ENCODE assay signal across 6 cellular contexts in the genomic region with DNA sequence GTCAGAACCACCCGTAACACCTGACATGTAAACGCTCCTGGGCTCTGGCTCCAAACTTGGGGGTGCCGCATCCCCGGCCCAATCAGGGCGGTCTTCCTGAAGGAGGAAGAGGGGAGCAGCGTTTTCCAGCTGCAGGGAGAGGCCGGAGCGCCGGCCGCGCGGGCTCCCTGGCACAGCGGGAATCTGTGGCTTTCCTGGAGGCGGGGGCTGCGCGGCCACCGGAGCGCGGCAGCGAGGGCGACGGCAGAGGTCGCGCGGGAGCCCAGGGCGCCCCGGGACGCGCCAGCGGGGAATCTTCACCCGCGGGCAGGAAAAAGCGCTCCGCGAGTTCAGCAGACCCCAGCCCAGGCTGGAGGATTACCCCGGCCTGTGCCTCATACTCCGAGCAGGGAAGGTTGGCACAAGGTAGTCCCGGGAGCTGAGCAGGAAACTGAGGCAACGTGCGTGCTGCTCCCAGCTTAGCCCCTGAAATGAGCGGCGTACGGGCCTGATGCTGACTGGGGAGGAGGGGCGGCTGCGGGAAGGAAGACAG. TPM values are rescaled to one million over a fixed set of nuclear protein-coding genes. Genes with fewer than 3 reads are reported as not detected.
DNase-seq lines count a peak whose midpoint lies in the region; ATAC-seq and TF ChIP-seq lines count a peak whose summit lies in the region.

No MANE protein-coding gene starts in this region.

- 0 to 1% (median 1%) methylated on average over 40 to 45 of the region's 45 CpGs for WGBS in psoas muscle, 3 donors

- intact Hi-C loops in psoas muscle (cut with DNase I) = loop anchor here (1.0 to 5.0 kb wide), 4 partner anchors 74 to 93 kb away; a partner anchor contains a TSS

- no peak overlapping the region for H3K27ac ChIP-seq in HL-60 (replicated peaks)
- peak overlapping the region; percentile 81 for H3K27ac ChIP-seq in psoas muscle

- peaks cover 27% of the 10 kb centered on the region for H3K4me1 ChIP-seq in psoas muscle

- H3K36me3 ChIP-seq in psoas muscle (ENCODE audit: insufficient read depth in 1 of 2, low read depth in 1 of 2) = peaks cover 8 to 29% of the 10 kb centered on the region in 2 donors

- DNase-seq in HL-60 (ENCODE audit: low read depth in 1 of 2, low spot score in 1 of 2) = no peak
- DNase-seq in dermis blood vessel endothelial cell = peak; percentile 59
- no peak for DNase-seq in psoas muscle
- DNase-seq in AG08395 (ENCODE audit: low spot score) = no peak

- TF ChIP-seq CTCF in HL-60 (IDR thresholded peaks at IDR 0.05; ENCODE audit: insufficient read depth, low read length) (no peak), psoas muscle (IDR thresholded peaks at IDR 0.05) (no peak)

- H3K27me3 ChIP-seq in HL-60 (ENCODE audit: insufficient read depth, poor library complexity, severe bottlenecking) = peaks cover 28% of the 10 kb centered on the region
- H3K27me3 ChIP-seq in psoas muscle (ENCODE audit: insufficient read depth in 3 of 3, low read length in 2 of 3) = peaks cover 0 to 45% (median 24%) of the 10 kb centered on the region in 3 donors

- H3K9me3 ChIP-seq in psoas muscle = no peaks in the 10 kb centered on the region

- peak overlapping the region; percentile 58 for H3K4me3 ChIP-seq in HL-60 (replicated peaks; ENCODE audit: insufficient read depth, low read length)
- H3K4me3 ChIP-seq in psoas muscle = peak overlapping the region; percentile 74

- ATAC-seq in GM19395 (IDR thresholded peaks at IDR 0.05; ENCODE audit: unreplicated experiment) (peak; percentile 16), psoas muscle (peak in 3 of 4 donors; percentile 5 to 32 (median 31)), GM18858 (IDR thresholded peaks at IDR 0.05; ENCODE audit: unreplicated experiment) (no peak)

RNA-seq across cellular contexts. Expression of a gene that starts 0.6 kb away (rescaled TPM):
- total RNA-seq in dermis blood vessel endothelial cell (84.4 and 95.4 TPM in 2 replicates), psoas muscle (10 to 100 TPM; 20.1 to 35.5 (median 28.8) TPM)
- 10 to 100 TPM; 18.4 to 37.2 (median 26.2) TPM for polyA plus RNA-seq in psoas muscle

RNA-seq across cellular contexts. Expression of a gene that starts 10.6 kb away (rescaled TPM):
- total RNA-seq in dermis blood vessel endothelial cell = 0.23 and 0.51 TPM in 2 replicates
- total RNA-seq in psoas muscle = under 1 TPM; 0.30 to 0.58 (median 0.37) TPM
- polyA plus RNA-seq in psoas muscle = under 1 TPM; 0.15 to 0.36 (median 0.17) TPM

RNA-seq across cellular contexts. Expression of a gene that starts 22.9 kb away (rescaled TPM):
- total RNA-seq in dermis blood vessel endothelial cell (0.51 and 1.3 TPM in 2 replicates), psoas muscle (1 to 10 TPM in 2 of 4 donors, under 1 TPM in 2; 0.89 to 2.1 (median 1.2) TPM)
- polyA plus RNA-seq in psoas muscle = 1 to 10 TPM in 2 of 3 donors, under 1 TPM in 1; 0.69 to 1.7 (median 1.0) TPM

RNA-seq across cellular contexts. Expression of a gene that starts 37.5 kb away (rescaled TPM):
- total RNA-seq in dermis blood vessel endothelial cell (7.8 and 11.9 TPM in 2 replicates), psoas muscle (1 to 10 TPM; 3.0 to 4.5 (median 4.1) TPM)
- polyA plus RNA-seq in psoas muscle = 1 to 10 TPM; 2.8 to 5.4 (median 4.0) TPM
